In genomic region chr4:113761682-113762060, GRCh38 we compare ENCODE assay signal across 8 cellular contexts. TPM values are rescaled to one million over a fixed set of nuclear protein-coding genes. Genes with fewer than 3 reads are reported as not detected.
A peak's percentile ranks its signal among the peaks of the same experiment; 100 is the strongest.
DNase-seq lines count a peak whose midpoint lies in the region; ATAC-seq and TF ChIP-seq lines count a peak whose summit lies in the region.

TSS of gene CAMK2D (minus strand) at chr4:113761738. CDS start at chr4:113761068, 670 bp downstream.

- peak; percentile 85 for DNase-seq in EL
- DNase-seq in GOT3 (lab: John Stamatoyannopoulos, UW) = peak; percentile 21
- DNase-seq in SHP77 treated with DMSO at 0.1 percent for 48 hours (lab: John Stamatoyannopoulos, UW) = peak; percentile 29
- DNase-seq in activated naive CD4-positive, alpha-beta T cell treated with anti-CD3 and anti-CD28 coated beads, Interleukin-2, amount 10 ng/mL, durations not matched to agents 7 days and 5 days = peak; percentile 89
- peak; percentile 60 to 95 (median 85) for DNase-seq in substantia nigra (lab: John Stamatoyannopoulos, UW)

- H3K9me3 ChIP-seq in gastroesophageal sphincter = no peaks in the 10 kb centered on the region
- no peaks in the 10 kb centered on the region for H3K9me3 ChIP-seq in neutrophil

- peaks cover 0 to 6% of the 10 kb centered on the region in 2 donors for H3K36me3 ChIP-seq in gastroesophageal sphincter
- no peaks in the 10 kb centered on the region for H3K36me3 ChIP-seq in neutrophil

- TF ChIP-seq CTCF in LNCAP (IDR thresholded peaks at IDR 0.05) (peak; percentile 58), gastroesophageal sphincter (IDR thresholded peaks at IDR 0.05) (peak; percentile 27 to 83 (median 48)), neutrophil (IDR thresholded peaks at IDR 0.05) (no peak)

- CTCF ChIA-PET in activated naive CD4-positive, alpha-beta T cell treated with anti-CD3 and anti-CD28 coated beads, Interleukin-2, amount 10 ng/mL, durations not matched to agents 7 days and 5 days (lab: Charles Lee) = interaction anchor here (1.0 to 1.5 kb wide), 6 partner anchors 73 to 368 kb away, joined by 3 to 8 read pairs (median 4); no protein-coding TSS in a partner anchor

- no peaks in the 10 kb centered on the region for H3K27me3 ChIP-seq in gastroesophageal sphincter
- H3K27me3 ChIP-seq in neutrophil = peaks cover 82% of the 10 kb centered on the region

- peak; percentile 72 for ATAC-seq in gastroesophageal sphincter

- peaks cover 35% of the 10 kb centered on the region for H3K4me1 Mint-ChIP-seq in activated naive CD4-positive, alpha-beta T cell treated with anti-CD3 and anti-CD28 coated beads, Interleukin-2, amount 10 ng/mL, durations not matched to agents 7 days and 5 days

- peak within 1 kb of the TSS; percentile 97 to 99 (median 98) for H3K27ac ChIP-seq in gastroesophageal sphincter
- H3K27ac ChIP-seq in neutrophil = peak within 1 kb of the TSS; percentile 37
- peak within 1 kb of the TSS; percentile 97 for H3K27ac ChIP-seq in substantia nigra (ENCODE audit: low read depth, low read length, poor library complexity, severe bottlenecking)

- H3K36me3 Mint-ChIP-seq in activated naive CD4-positive, alpha-beta T cell treated with anti-CD3 and anti-CD28 coated beads, Interleukin-2, amount 10 ng/mL, durations not matched to agents 7 days and 5 days = peaks cover 22% of the 10 kb centered on the region

- no peak for TF ChIP-seq EP300 in gastroesophageal sphincter (IDR thresholded peaks at IDR 0.05)

- H3K9me3 Mint-ChIP-seq in activated naive CD4-positive, alpha-beta T cell treated with anti-CD3 and anti-CD28 coated beads, Interleukin-2, amount 10 ng/mL, durations not matched to agents 7 days and 5 days = no peaks in the 10 kb centered on the region

- TF ChIP-seq POLR2A in gastroesophageal sphincter (IDR thresholded peaks at IDR 0.05) = peak in 1 of 2 donors; percentile 17

- H3K4me3 Mint-ChIP-seq in activated naive CD4-positive, alpha-beta T cell treated with anti-CD3 and anti-CD28 coated beads, Interleukin-2, amount 10 ng/mL, durations not matched to agents 7 days and 5 days = peak within 1 kb of the TSS; percentile 95

- H3K4me3 ChIP-seq in gastroesophageal sphincter = peak within 1 kb of the TSS; percentile 80 to 95
- peak within 1 kb of the TSS; percentile 69 to 81 for H3K4me3 ChIP-seq in neutrophil (ENCODE audit: low read depth in 1 of 2, low read length in 1 of 2)

- H3K27ac Mint-ChIP-seq in activated naive CD4-positive, alpha-beta T cell treated with anti-CD3 and anti-CD28 coated beads, Interleukin-2, amount 10 ng/mL, durations not matched to agents 7 days and 5 days = peak within 1 kb of the TSS; percentile 100

- 0% methylated on average over 10 to 16 of the region's 30 CpGs for WGBS in gastroesophageal sphincter (ENCODE audit: low coverage in 1 of 2), 2 donors

- H3K4me1 ChIP-seq in gastroesophageal sphincter (peaks cover 0 to 36% (median 3%) of the 10 kb centered on the region in 3 donors), neutrophil (ENCODE audit: control insufficient read depth in 1 of 2, insufficient read depth in 1 of 2, low read depth in 1 of 2, low read length in 1 of 2) (peaks cover 21 to 22% of the 10 kb centered on the region in 2 experiments)

- H3K27me3 Mint-ChIP-seq in activated naive CD4-positive, alpha-beta T cell treated with anti-CD3 and anti-CD28 coated beads, Interleukin-2, amount 10 ng/mL, durations not matched to agents 7 days and 5 days = peaks cover 4% of the 10 kb centered on the region

RNA-seq across cellular contexts. Expression of gene CAMK2D, which starts in this region (rescaled TPM):
- 10 to 100 TPM; 45.9 to 67.1 (median 56.2) TPM for total RNA-seq in gastroesophageal sphincter

Comparison
In these comparisons a context has a peak if more than half of its experiments do, and no peak if none do; other contexts are left out.
1. Peak in every context shown above with its lines: DNase-seq, ATAC-seq, H3K4me3 ChIP-seq and H3K27ac ChIP-seq.
2. DNase-seq: peak in every context shown above with its lines; median percentile 89 in activated naive CD4-positive, alpha-beta T cell treated with anti-CD3 and anti-CD28 coated beads, Interleukin-2, amount 10 ng/mL, durations not matched to agents 7 days and 5 days; 85 in EL; 85 in substantia nigra; 29 in SHP77 treated with DMSO at 0.1 percent for 48 hours; 21 in GOT3.
3. H3K27ac ChIP-seq: peak in every context shown above with its lines; median percentile 98 in gastroesophageal sphincter; 97 in substantia nigra; 37 in neutrophil.